Comparison of ENCODE assay signal across 12 cellular contexts in the genomic region with DNA sequence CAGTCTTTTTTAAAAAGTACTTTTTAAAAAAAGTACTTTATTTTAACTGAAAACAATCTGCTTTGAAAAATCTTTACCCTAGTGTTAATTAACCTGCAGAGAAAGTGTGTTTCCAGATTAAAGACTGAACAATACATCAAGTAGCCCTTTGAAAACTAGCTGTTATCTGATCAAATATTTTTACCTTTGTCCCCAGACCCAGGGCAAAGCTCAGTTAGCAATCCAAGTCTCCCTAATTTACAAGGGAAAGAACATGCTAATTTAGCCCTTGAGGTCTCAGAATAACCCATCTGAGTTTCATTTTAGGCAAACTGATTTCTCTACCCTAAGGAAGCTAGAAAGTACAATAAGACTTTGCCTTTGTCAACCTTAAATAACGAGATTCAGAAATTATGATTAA.
"Had no signal": no experiment of that assay in that cellular context is flagged by ENCODE, and none has a peak within 500 bp of the region (broad histone marks: within the 10 kb centered on the region; RNA-seq: fewer than 3 reads in every experiment).

No MANE protein-coding gene starts in this region.

- H3K27ac ChIP-seq: brain microvascular endothelial cell, right atrium auricular region, tibial artery had no signal

- H3K4me3 ChIP-seq: right atrium auricular region, tibial artery had no signal

- H3K36me3 ChIP-seq: brain microvascular endothelial cell, right atrium auricular region, tibial artery had no signal

- H3K27me3 ChIP-seq: brain microvascular endothelial cell, right atrium auricular region, tibial artery had no signal

- H3K9me3 ChIP-seq: right atrium auricular region, tibial artery had no signal

- DNase-seq: activated CD4-positive, alpha-beta T cell treated with anti-CD3 and anti-CD28 coated beads, Interleukin-2, amount 50 U/mL, for 48 hours; activated effector memory CD4-positive, alpha-beta T cell treated with anti-CD3 and anti-CD28 coated beads, Interleukin-2, amount 50 U/mL, for 16 hours; activated T-cell treated with anti-CD3 and anti-CD28 coated beads, Interleukin-2, amount 50 U/mL, for 4 hours; amniotic stem cell; brain microvascular endothelial cell; effector memory CD8-positive, alpha-beta T cell; immature natural killer cell; tibial artery had no signal

- ATAC-seq: activated CD4-positive, CD25-positive, alpha-beta regulatory T cell treated with anti-CD3 and anti-CD28 coated beads, Interleukin-2, amount 50 U/mL, for 24 hours; activated naive CD4-positive, alpha-beta T cell treated with anti-CD3 and anti-CD28 coated beads, Interleukin-2, amount 50 U/mL, for 72 hours; activated T-cell treated with anti-CD3 and anti-CD28 coated beads, Interleukin-2, amount 50 U/mL, for 4 hours; effector memory CD8-positive, alpha-beta T cell; stimulated activated effector memory CD8-positive, alpha-beta T cell treated with anti-CD3 and anti-CD28 coated beads, Interleukin-12 subunit alpha, Interleukin-12 subunit beta, amount 100 ng/mL, for 72 hours had no signal
